In the genomic region with DNA sequence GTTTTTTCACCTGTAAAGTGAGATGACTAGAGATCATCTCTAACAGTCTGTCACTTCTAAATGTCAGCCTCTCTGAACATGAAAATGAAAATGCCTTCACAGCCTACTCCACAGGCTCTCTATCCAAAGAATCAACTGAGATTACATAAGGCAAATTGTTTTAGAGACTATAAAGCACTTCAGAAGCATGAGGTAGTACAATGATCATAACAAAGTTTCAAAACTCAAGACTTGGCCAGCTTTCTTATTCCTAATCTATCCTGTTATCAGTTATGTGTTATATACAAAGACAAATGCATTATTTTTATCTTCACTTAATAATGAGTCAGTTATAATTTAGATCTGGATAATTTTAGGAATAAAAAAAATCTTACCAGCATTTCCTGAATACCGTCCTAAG, we compare ENCODE assay signal across 25 cellular contexts. TPM values are rescaled to one million over a fixed set of nuclear protein-coding genes. Genes with fewer than 3 reads are reported as not detected.
DNase-seq lines count a peak whose midpoint lies in the region; ATAC-seq and TF ChIP-seq lines count a peak whose summit lies in the region.
"Had no signal": no experiment of that assay in that cellular context is flagged by ENCODE, and none has a peak within 500 bp of the region (broad histone marks: within the 10 kb centered on the region; RNA-seq: fewer than 3 reads in every experiment).

No MANE protein-coding gene starts in this region.

- intact Hi-C loops in left cardiac atrium (cut with DNase I), result no loop called here

- H3K27me3 ChIP-seq in gastroesophageal sphincter, result no peaks in the 10 kb centered on the region
- H3K27me3 ChIP-seq in upper lobe of left lung, result no peaks in the 10 kb centered on the region
- H3K27me3 ChIP-seq: BLaER1 had no signal

- H3K27ac ChIP-seq in gastroesophageal sphincter, result no peak overlapping the region
- no peak overlapping the region for H3K27ac ChIP-seq in upper lobe of left lung
- H3K27ac ChIP-seq: BLaER1 had no signal

- H3K4me3 ChIP-seq in fibroblast of the aortic adventitia (ENCODE audit: low read depth, low read length), result no peak overlapping the region
- H3K4me3 ChIP-seq in gastroesophageal sphincter, result no peak overlapping the region
- no peak overlapping the region for H3K4me3 ChIP-seq in upper lobe of left lung
- H3K4me3 ChIP-seq: BLaER1, GM12878 had no signal

- no peaks in the 10 kb centered on the region for H3K9me3 ChIP-seq in gastroesophageal sphincter
- no peaks in the 10 kb centered on the region for H3K9me3 ChIP-seq in upper lobe of left lung
- H3K9me3 ChIP-seq: BE2C, BLaER1 had no signal

- TF ChIP-seq CTCF in fibroblast of the aortic adventitia (IDR thresholded peaks at IDR 0.05; ENCODE audit: insufficient read depth, low read length), result no peak
- no peak for TF ChIP-seq CTCF in gastroesophageal sphincter (IDR thresholded peaks at IDR 0.05)
- TF ChIP-seq CTCF in upper lobe of left lung (IDR thresholded peaks at IDR 0.05), result no peak

- DNase-seq in fibroblast of the aortic adventitia (ENCODE audit: low read depth) (peak; percentile 57), left cardiac atrium (no peak), upper lobe of left lung (no peak)
- DNase-seq: 8988T; ACHN; BE2C; C1 segment of cervical spinal cord; CD4-positive, alpha-beta memory T cell; CD4-positive, CD25-positive, alpha-beta regulatory T cell; CD8-positive, alpha-beta memory T cell; COR-L47; DMS 273 treated with DMSO at 0.1 percent for 48 hours; DMS153; DMS53; DMS79; DND-41; EL; GDM1 had no signal

- ATAC-seq in SK-N-SH treated with all-trans-retinoic acid at 6 μM for 48 hours (peak; percentile 57; the same call in 2 of the 3 replicates), left cardiac atrium (no peak), gastroesophageal sphincter (no peak), upper lobe of left lung (ENCODE audit: low FRiP score in 2 of 2) (no peak)
- ATAC-seq: GM12878 had no signal

- TF ChIP-seq EP300 in gastroesophageal sphincter (IDR thresholded peaks at IDR 0.05), result no peak
- no peak for TF ChIP-seq EP300 in upper lobe of left lung (IDR thresholded peaks at IDR 0.05)

- 25 to 55% methylated on average over 1 of the region's 1 CpG for WGBS in gastroesophageal sphincter (ENCODE audit: low coverage in 1 of 2), 2 donors
- WGBS in upper lobe of left lung, 2 donors, result 53 to 56% methylated on average over 1 of the region's 1 CpG

- H3K36me3 ChIP-seq in gastroesophageal sphincter (no peaks in the 10 kb centered on the region), upper lobe of left lung (no peaks in the 10 kb centered on the region)
- H3K36me3 ChIP-seq: BE2C, BLaER1 had no signal

- no peak for TF ChIP-seq POLR2A in gastroesophageal sphincter (IDR thresholded peaks at IDR 0.05)
- no peak for TF ChIP-seq POLR2A in upper lobe of left lung (IDR thresholded peaks at IDR 0.05)

- no peaks in the 10 kb centered on the region for H3K4me1 ChIP-seq in gastroesophageal sphincter
- H3K4me1 ChIP-seq in upper lobe of left lung, result no peaks in the 10 kb centered on the region
- H3K4me1 ChIP-seq: BE2C, BLaER1 had no signal

TF ChIP-seq in SK-N-SH treated with all-trans-retinoic acid at 6 μM for 48 hours, 23 proteins besides CTCF, POLR2A, EP300 and RAD21:
- TF ChIP-seq ISL1 (CRISPR knock-in tag; IDR thresholded peaks at IDR 0.05) (peak; percentile 72), ARNTL (CRISPR knock-in tag; IDR thresholded peaks at IDR 0.05; ENCODE audit: borderline replicate concordance, low read depth) (no peak)

RNA-seq across cellular contexts. Expression of a gene that starts 20.3 kb away (rescaled TPM):
- 3.9 and 4.2 TPM in 2 replicates for total RNA-seq in fibroblast of the aortic adventitia (ENCODE audit: low replicate concordance)
- 1 to 10 TPM; 3.3 to 3.8 TPM for total RNA-seq in left cardiac atrium
- 10 to 100 TPM in 2 of 4 donors, 1 to 10 TPM in 2; 4.3 to 11.7 (median 9.6) TPM for total RNA-seq in gastroesophageal sphincter
- 10 to 100 TPM in 3 of 6 donors, 1 to 10 TPM in 3; 2.0 to 33.4 (median 8.0) TPM for total RNA-seq in upper lobe of left lung
- total RNA-seq: GM12878 had no signal

RNA-seq across cellular contexts. Expression of a gene that starts 21.8 kb away (rescaled TPM):
- 0.09 and 0.90 TPM in 2 replicates for total RNA-seq in fibroblast of the aortic adventitia (ENCODE audit: low replicate concordance)
- total RNA-seq in left cardiac atrium, result 1 to 10 TPM; 1.4 to 4.0 TPM
- total RNA-seq in gastroesophageal sphincter, result under 1 TPM in 3 of 4 donors, not detected in 1; 0.12 to 0.62 (median 0.57) TPM
- total RNA-seq in upper lobe of left lung, result under 1 TPM in 4 of 6 donors, not detected in 2; 0.09 to 0.49 (median 0.29) TPM
- total RNA-seq: A673; CD4-positive, alpha-beta memory T cell; CD4-positive, CD25-positive, alpha-beta regulatory T cell; CD8-positive, alpha-beta memory T cell; Daoy; G401; GM12878 had no signal
